9 cellular contexts compared by ENCODE assay signal in the genomic region with DNA sequence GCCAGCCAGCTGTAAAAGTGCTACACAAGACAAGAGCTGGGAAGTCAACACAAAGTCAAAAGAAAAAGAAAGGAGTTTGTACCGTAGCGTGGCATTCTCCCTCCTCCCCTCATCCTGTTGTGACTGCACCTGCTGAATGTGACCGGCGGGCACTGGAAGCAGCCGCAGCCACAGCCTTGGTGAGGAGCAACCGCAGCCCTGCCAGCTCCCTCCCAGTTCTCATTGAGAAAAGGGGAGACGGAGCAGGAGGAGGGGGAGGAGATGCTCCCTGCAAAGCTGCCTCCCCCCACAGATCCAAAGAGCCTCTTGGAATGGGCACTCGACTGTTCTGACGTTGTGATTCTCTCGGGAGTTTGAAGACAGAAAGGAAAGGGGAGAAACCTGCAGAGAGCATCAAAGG.
DNase-seq lines count a peak whose midpoint lies in the region; ATAC-seq and TF ChIP-seq lines count a peak whose summit lies in the region.
"Had no signal": no experiment of that assay in that cellular context is flagged by ENCODE, and none has a peak within 500 bp of the region (broad histone marks: within the 10 kb centered on the region; RNA-seq: fewer than 3 reads in every experiment).

No MANE protein-coding gene starts in this region.

- intact Hi-C loops in dorsolateral prefrontal cortex (cut with DNase I), result no loop called here

- DNase-seq in COR-L47 (lab: John Stamatoyannopoulos, UW), result peak; percentile 25
- no peak for DNase-seq in dorsolateral prefrontal cortex
- peak in 1 of 10 donors; percentile 5 for DNase-seq in naive thymus-derived CD8-positive, alpha-beta T cell
- DNase-seq in SK-N-DZ (ENCODE audit: low spot score), result no peak
- no peak for DNase-seq in DMS 273 (lab: John Stamatoyannopoulos, UW; ENCODE audit: unreplicated experiment)
- no peak for DNase-seq in NOMO-1 treated with DMSO at 0.1 percent for 48 hours (lab: John Stamatoyannopoulos, UW; ENCODE audit: unreplicated experiment)

- H3K9ac ChIP-seq in HUES64 (ENCODE audit: low read depth, low read length), result no peak overlapping the region

- peak overlapping the region; percentile 13 for H3K4me3 ChIP-seq in HUES64 (ENCODE audit: low read length)
- peak overlapping the region in 48 of 59 donors; percentile 2 to 54 (median 35) for H3K4me3 ChIP-seq in dorsolateral prefrontal cortex
- H3K4me3 ChIP-seq: SK-N-MC had no signal

- H3K27ac ChIP-seq in HUES64 (ENCODE audit: low read depth, low read length), result 0 out of 2 replicates have a peak overlapping the region, but pooled peaks have one; percentile 10
- H3K27ac ChIP-seq in dorsolateral prefrontal cortex, result peak overlapping the region in 2 of 59 donors; percentile 0 to 13
- H3K27ac ChIP-seq: SK-N-MC had no signal

- H3K4me3 Mint-ChIP-seq in naive thymus-derived CD8-positive, alpha-beta T cell, result peak overlapping the region in 8 of 10 donors; percentile 8 to 50 (median 33)

- H3K27me3 Mint-ChIP-seq in naive thymus-derived CD8-positive, alpha-beta T cell, result peaks cover 2 to 18% (median 7%) of the 10 kb centered on the region in 5 donors

- POLR2A ChIA-PET in naive thymus-derived CD8-positive, alpha-beta T cell (lab: Charles Lee), result no interaction called here

- no peaks in the 10 kb centered on the region for H3K27me3 ChIP-seq in HUES64 (ENCODE audit: insufficient read depth, low read length)
- H3K27me3 ChIP-seq in dorsolateral prefrontal cortex, result peaks cover 0 to 5% (median 0%) of the 10 kb centered on the region in 45 donors

- TF ChIP-seq CTCF in dorsolateral prefrontal cortex (IDR thresholded peaks at IDR 0.05 in 54 of 56, conservative IDR thresholded peaks at IDR 0.05 in 2 of 56; ENCODE audit: low read depth in 1 of 56, partially characterized antibody in 56 of 56), result no peak

- H3K9me3 Mint-ChIP-seq in naive thymus-derived CD8-positive, alpha-beta T cell, result no peaks in the 10 kb centered on the region

- no peaks in the 10 kb centered on the region for H3K36me3 ChIP-seq in HUES64 (ENCODE audit: insufficient read depth, low read length)

- no peak overlapping the region for H3K27ac Mint-ChIP-seq in naive thymus-derived CD8-positive, alpha-beta T cell

- no peaks in the 10 kb centered on the region for H3K36me3 Mint-ChIP-seq in naive thymus-derived CD8-positive, alpha-beta T cell

- H3K4me1 Mint-ChIP-seq in naive thymus-derived CD8-positive, alpha-beta T cell, result peaks cover 6 to 16% (median 14%) of the 10 kb centered on the region in 4 donors

- H3K4me1 ChIP-seq in HUES64 (ENCODE audit: insufficient read depth, low read length), result peaks cover 37% of the 10 kb centered on the region

- H3K9me3 ChIP-seq in HUES64 (ENCODE audit: insufficient read depth, low read depth, low read length), result no peaks in the 10 kb centered on the region

- ATAC-seq in naive thymus-derived CD8-positive, alpha-beta T cell, result no peak
- ATAC-seq in HG03280 (IDR thresholded peaks at IDR 0.05; ENCODE audit: unreplicated experiment), result no peak

- WGBS in HUES64, result 15% methylated on average over 9 of the region's 10 CpGs
